12 cellular contexts compared by ENCODE assay signal in the genomic region with DNA sequence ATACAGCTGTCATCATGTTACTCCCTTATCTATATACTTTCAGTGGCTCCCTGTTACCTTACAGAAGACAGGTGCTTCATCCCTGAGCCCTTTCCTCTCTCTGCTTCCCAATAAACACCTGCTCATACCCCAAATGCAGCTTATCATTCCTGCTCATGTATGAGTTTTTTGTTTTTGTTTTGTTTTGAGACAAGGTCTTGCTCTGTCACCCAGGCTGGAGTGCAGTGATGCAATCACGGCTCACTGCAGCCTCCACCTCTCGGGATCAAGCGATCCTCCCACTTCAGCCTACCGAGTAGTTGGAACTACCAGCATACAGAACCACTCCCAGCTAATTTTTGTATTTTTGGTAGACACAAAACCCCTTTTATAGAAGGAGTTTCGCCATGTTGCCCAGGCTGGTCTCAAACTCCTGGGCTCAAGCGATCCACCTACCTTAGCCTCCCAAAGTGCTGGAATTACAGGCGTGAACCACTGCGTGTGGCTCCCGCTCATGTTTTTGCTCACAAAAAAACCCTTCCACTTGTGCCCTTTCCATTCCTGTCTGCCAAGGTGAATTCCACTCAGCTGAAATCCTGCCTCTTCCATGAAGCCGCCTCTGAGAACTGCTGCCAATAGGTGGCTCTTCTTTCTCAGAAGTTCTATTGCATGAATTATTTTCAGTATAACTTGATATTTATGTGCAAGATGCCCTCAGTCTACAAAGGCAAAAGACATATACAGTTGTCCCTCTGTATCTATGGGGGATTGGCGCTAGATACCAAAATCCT. TPM values are rescaled to one million over a fixed set of nuclear protein-coding genes. Genes with fewer than 3 reads are reported as not detected.
DNase-seq lines count a peak whose midpoint lies in the region; ATAC-seq and TF ChIP-seq lines count a peak whose summit lies in the region.
"Had no signal": no experiment of that assay in that cellular context is flagged by ENCODE, and none has a peak within 500 bp of the region (broad histone marks: within the 10 kb centered on the region; RNA-seq: fewer than 3 reads in every experiment).

No MANE protein-coding gene starts in this region.

- no peak for TF ChIP-seq CTCF in CD4-positive, alpha-beta T cell (IDR thresholded peaks at IDR 0.05)
- TF ChIP-seq CTCF in HFF-Myc (IDR thresholded peaks at IDR 0.05; ENCODE audit: low read depth, low read length, missing control alignments) (peak; percentile 4), neural progenitor cell (IDR thresholded peaks at IDR 0.05) (no peak)

- peak overlapping the region; percentile 46 for H3K27ac Mint-ChIP-seq in CD4-positive, alpha-beta T cell
- peak overlapping the region; percentile 61 for H3K27ac Mint-ChIP-seq in activated T-helper 2 cell treated with anti-CD3 and anti-CD28 coated beads, Interferon-gamma antibody, Interleukin-2, Interleukin-4, amounts not matched to agents 10 μg/mL and 5 μg/mL and 100 μg/mL, durations not matched to agents 14 hours and 24 hours and 36 hours
- no peak overlapping the region for H3K27ac Mint-ChIP-seq in neural progenitor cell
- H3K27ac Mint-ChIP-seq: IgD-negative memory B cell had no signal

- no peaks in the 10 kb centered on the region for H3K36me3 ChIP-seq in neural progenitor cell
- H3K36me3 ChIP-seq: heart right ventricle had no signal

- no peaks in the 10 kb centered on the region for H3K79me2 ChIP-seq in neural progenitor cell (ENCODE audit: low read depth)

- no peak for ATAC-seq in CD4-positive, alpha-beta T cell (ENCODE audit: poor library complexity)
- ATAC-seq in GM19035 (IDR thresholded peaks at IDR 0.05; ENCODE audit: unreplicated experiment) = no peak
- ATAC-seq: heart right ventricle had no signal

- peaks cover 11% of the 10 kb centered on the region for H3K4me1 ChIP-seq in neural progenitor cell

- no peaks in the 10 kb centered on the region for H3K27me3 ChIP-seq in CD4-positive, alpha-beta T cell (ENCODE audit: control insufficient read depth, insufficient read depth, low read length)
- peaks cover 7% of the 10 kb centered on the region for H3K27me3 ChIP-seq in neural progenitor cell

- H3K4me3 ChIP-seq in HFF-Myc (replicated peaks; ENCODE audit: low read depth, low read length) (no peak overlapping the region), neural progenitor cell (no peak overlapping the region)
- H3K4me3 ChIP-seq: heart right ventricle, smooth muscle cell had no signal

- H3F3A ChIP-seq in neural progenitor cell (ENCODE audit: low read depth) = no peaks in the 10 kb centered on the region

- H3K9me3 ChIP-seq in CD4-positive, alpha-beta T cell (ENCODE audit: control insufficient read depth, low read length) = no peaks in the 10 kb centered on the region
- no peaks in the 10 kb centered on the region for H3K9me3 ChIP-seq in neural progenitor cell (ENCODE audit: low read depth)
- H3K9me3 ChIP-seq: heart right ventricle had no signal

- H3K9me3 Mint-ChIP-seq in CD4-positive, alpha-beta T cell = no peaks in the 10 kb centered on the region
- no peaks in the 10 kb centered on the region for H3K9me3 Mint-ChIP-seq in activated T-helper 2 cell treated with anti-CD3 and anti-CD28 coated beads, Interferon-gamma antibody, Interleukin-2, Interleukin-4, amounts not matched to agents 10 μg/mL and 5 μg/mL and 100 μg/mL, durations not matched to agents 14 hours and 24 hours and 36 hours
- no peaks in the 10 kb centered on the region for H3K9me3 Mint-ChIP-seq in neural progenitor cell
- H3K9me3 Mint-ChIP-seq: IgD-negative memory B cell had no signal

- H3K36me3 Mint-ChIP-seq in CD4-positive, alpha-beta T cell (ENCODE audit: low read depth) = no peaks in the 10 kb centered on the region
- no peaks in the 10 kb centered on the region for H3K36me3 Mint-ChIP-seq in activated T-helper 2 cell treated with anti-CD3 and anti-CD28 coated beads, Interferon-gamma antibody, Interleukin-2, Interleukin-4, amounts not matched to agents 10 μg/mL and 5 μg/mL and 100 μg/mL, durations not matched to agents 14 hours and 24 hours and 36 hours (ENCODE audit: low read depth)
- H3K36me3 Mint-ChIP-seq in neural progenitor cell = no peaks in the 10 kb centered on the region
- H3K36me3 Mint-ChIP-seq: IgD-negative memory B cell had no signal

- H3K9ac ChIP-seq in neural progenitor cell = no peak overlapping the region

- peaks cover 61% of the 10 kb centered on the region for H3K4me1 Mint-ChIP-seq in CD4-positive, alpha-beta T cell (ENCODE audit: low read depth)
- peaks cover 64% of the 10 kb centered on the region for H3K4me1 Mint-ChIP-seq in activated T-helper 2 cell treated with anti-CD3 and anti-CD28 coated beads, Interferon-gamma antibody, Interleukin-2, Interleukin-4, amounts not matched to agents 10 μg/mL and 5 μg/mL and 100 μg/mL, durations not matched to agents 14 hours and 24 hours and 36 hours (ENCODE audit: low read depth)
- peaks cover 21% of the 10 kb centered on the region for H3K4me1 Mint-ChIP-seq in neural progenitor cell

- H4K20me1 ChIP-seq in neural progenitor cell (ENCODE audit: low read depth) = no peaks in the 10 kb centered on the region

- intact Hi-C loops in CD4-positive, alpha-beta T cell (cut with DNase I, micrococcal nuclease) = no loop called here
- intact Hi-C loops in activated T-helper 2 cell treated with anti-CD3 and anti-CD28 coated beads, Interferon-gamma antibody, Interleukin-2, Interleukin-4, amounts not matched to agents 10 μg/mL and 5 μg/mL and 100 μg/mL, durations not matched to agents 14 hours and 24 hours and 36 hours (cut with micrococcal nuclease) = no loop called here

- POLR2A ChIA-PET in CD4-positive, alpha-beta T cell (lab: Charles Lee) = interaction anchor here (4.4 to 18.7 kb wide), 2 partner anchors 8 to 20 kb away, joined by 27 to 394 read pairs; partner anchors contain the start of gene UBALD2

- no peaks in the 10 kb centered on the region for H3K27me3 Mint-ChIP-seq in CD4-positive, alpha-beta T cell
- no peaks in the 10 kb centered on the region for H3K27me3 Mint-ChIP-seq in activated T-helper 2 cell treated with anti-CD3 and anti-CD28 coated beads, Interferon-gamma antibody, Interleukin-2, Interleukin-4, amounts not matched to agents 10 μg/mL and 5 μg/mL and 100 μg/mL, durations not matched to agents 14 hours and 24 hours and 36 hours (ENCODE audit: low read depth)
- H3K27me3 Mint-ChIP-seq in neural progenitor cell (ENCODE audit: insufficient read depth, low read depth) = peaks cover 6% of the 10 kb centered on the region

- no peak overlapping the region for H3K27ac ChIP-seq in CD4-positive, alpha-beta T cell (ENCODE audit: low read depth, low read length)
- H3K27ac ChIP-seq in neural progenitor cell = no peak overlapping the region
- H3K27ac ChIP-seq: heart right ventricle had no signal

- no peak overlapping the region for H3K4me3 Mint-ChIP-seq in CD4-positive, alpha-beta T cell
- H3K4me3 Mint-ChIP-seq in activated T-helper 2 cell treated with anti-CD3 and anti-CD28 coated beads, Interferon-gamma antibody, Interleukin-2, Interleukin-4, amounts not matched to agents 10 μg/mL and 5 μg/mL and 100 μg/mL, durations not matched to agents 14 hours and 24 hours and 36 hours (ENCODE audit: low read depth) = no peak overlapping the region
- H3K4me3 Mint-ChIP-seq in neural progenitor cell = no peak overlapping the region
- H3K4me3 Mint-ChIP-seq: IgD-negative memory B cell had no signal

- DNase-seq in CD4-positive, alpha-beta T cell = no peak
- DNase-seq in HFF-Myc (ENCODE audit: extremely low read depth, low read depth) (no peak), lung microvascular endothelial cell (ENCODE audit: low read depth in 2 of 2) (peak; percentile 27 to 40), NCI-H345 treated with DMSO at 0.1 percent for 48 hours (lab: John Stamatoyannopoulos, UW; ENCODE audit: unreplicated experiment) (no peak), neural progenitor cell (ENCODE audit: low spot score) (no peak)
- DNase-seq in activated T-helper 2 cell treated with anti-CD3 and anti-CD28 coated beads, Interferon-gamma antibody, Interleukin-2, Interleukin-4, amounts not matched to agents 10 μg/mL and 5 μg/mL and 100 μg/mL, durations not matched to agents 14 hours and 24 hours and 36 hours (ENCODE audit: low spot score) = no peak
- DNase-seq: cortex of kidney, EL, heart right ventricle had no signal

- H3K4me2 ChIP-seq in neural progenitor cell = no peak overlapping the region
- H3K4me2 ChIP-seq: smooth muscle cell had no signal

- H2AFZ ChIP-seq in neural progenitor cell (replicated peaks) = no peak overlapping the region

- CTCF ChIA-PET in CD4-positive, alpha-beta T cell (lab: Charles Lee) = interaction anchor here (1.0 to 3.2 kb wide), 5 partner anchors 20 to 127 kb away, joined by 3 to 11 read pairs (median 4); no protein-coding TSS in a partner anchor

RNA-seq across cellular contexts. Expression of gene RNF157, which starts 7.9 kb away (rescaled TPM):
- 10 to 100 TPM; 18.5 to 21.1 TPM for total RNA-seq in CD4-positive, alpha-beta T cell
- total RNA-seq in activated T-helper 2 cell treated with anti-CD3 and anti-CD28 coated beads, Interferon-gamma antibody, Interleukin-2, Interleukin-4, amounts not matched to agents 10 μg/mL and 5 μg/mL and 100 μg/mL, durations not matched to agents 14 hours and 24 hours and 36 hours = 34.3 and 34.9 TPM in 2 replicates
- total RNA-seq in lung microvascular endothelial cell (0.20 and 0.22 TPM in 2 replicates), neural progenitor cell (ENCODE audit: low replicate concordance) (18.5 and 21.0 TPM in 2 replicates)

RNA-seq across cellular contexts. Expression of gene UBALD2, which starts 16.9 kb away (rescaled TPM):
- total RNA-seq in CD4-positive, alpha-beta T cell = 100 to 1,000 TPM; 253 to 265 TPM
- 204 and 212 TPM in 2 replicates for total RNA-seq in activated T-helper 2 cell treated with anti-CD3 and anti-CD28 coated beads, Interferon-gamma antibody, Interleukin-2, Interleukin-4, amounts not matched to agents 10 μg/mL and 5 μg/mL and 100 μg/mL, durations not matched to agents 14 hours and 24 hours and 36 hours
- total RNA-seq in lung microvascular endothelial cell = 6.3 and 8.3 TPM in 2 replicates
- 4.2 and 10.7 TPM in 2 replicates for total RNA-seq in neural progenitor cell (ENCODE audit: low replicate concordance)

RNA-seq across cellular contexts. Expression of gene QRICH2, which starts 59.9 kb away (rescaled TPM):
- total RNA-seq in CD4-positive, alpha-beta T cell = 1 to 10 TPM; 1.8 to 2.1 TPM
- 1.7 and 2.1 TPM in 2 replicates for total RNA-seq in activated T-helper 2 cell treated with anti-CD3 and anti-CD28 coated beads, Interferon-gamma antibody, Interleukin-2, Interleukin-4, amounts not matched to agents 10 μg/mL and 5 μg/mL and 100 μg/mL, durations not matched to agents 14 hours and 24 hours and 36 hours
- total RNA-seq in lung microvascular endothelial cell (5.2 and 12.1 TPM in 2 replicates), neural progenitor cell (ENCODE audit: low replicate concordance) (1.7 and 2.3 TPM in 2 replicates)

Comparison
In these comparisons a context has a peak if more than half of its experiments do, and no peak if none do; other contexts are left out.
1. DNase-seq: peak in lung microvascular endothelial cell (2 of 2); none in CD4-positive, alpha-beta T cell (0 of 10), HFF-Myc (single experiment), activated T-helper 2 cell treated with anti-CD3 and anti-CD28 coated beads, Interferon-gamma antibody, Interleukin-2, Interleukin-4, amounts not matched to agents 10 μg/mL and 5 μg/mL and 100 μg/mL, durations not matched to agents 14 hours and 24 hours and 36 hours (single experiment), NCI-H345 treated with DMSO at 0.1 percent for 48 hours (single experiment) and neural progenitor cell (single experiment).
2. RNA of gene RNF157, which starts 7.9 kb away (total RNA-seq): 34.3 to 34.9 TPM in activated T-helper 2 cell treated with anti-CD3 and anti-CD28 coated beads, Interferon-gamma antibody, Interleukin-2, Interleukin-4, amounts not matched to agents 10 μg/mL and 5 μg/mL and 100 μg/mL, durations not matched to agents 14 hours and 24 hours and 36 hours, 18.5 to 21.1 TPM in CD4-positive, alpha-beta T cell and 18.5 to 21.0 TPM in neural progenitor cell; 0.20 to 0.22 TPM in lung microvascular endothelial cell; every median in the first group is over 10 times any median in the second.
3. RNA of gene UBALD2, which starts 16.9 kb away (total RNA-seq): 253 to 265 TPM in CD4-positive, alpha-beta T cell and 204 to 212 TPM in activated T-helper 2 cell treated with anti-CD3 and anti-CD28 coated beads, Interferon-gamma antibody, Interleukin-2, Interleukin-4, amounts not matched to agents 10 μg/mL and 5 μg/mL and 100 μg/mL, durations not matched to agents 14 hours and 24 hours and 36 hours; 6.3 to 8.3 TPM in lung microvascular endothelial cell and 4.2 to 10.7 TPM in neural progenitor cell; every median in the first group is over 10 times any median in the second.